In the genomic region with DNA sequence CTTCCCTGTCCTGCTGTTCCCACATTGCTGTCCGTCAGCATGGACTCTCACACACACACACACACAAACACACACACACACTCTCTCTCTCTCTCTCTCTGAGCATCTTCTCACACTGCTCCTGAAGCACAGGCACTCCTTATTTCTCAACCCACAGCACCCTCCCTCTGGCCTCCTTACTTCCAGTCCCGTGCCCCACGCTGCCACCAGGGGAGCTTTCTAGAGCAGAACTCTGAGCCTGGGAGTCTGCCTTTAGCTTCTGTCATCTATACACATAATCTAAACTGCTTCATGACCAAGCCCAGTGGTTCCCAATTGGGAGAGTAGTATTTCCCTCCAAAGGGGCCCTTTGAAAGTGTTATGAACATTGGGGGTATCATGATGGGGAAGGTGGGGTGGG, we compare ENCODE assay signal across 10 cellular contexts. TPM values are rescaled to one million over a fixed set of nuclear protein-coding genes. Genes with fewer than 3 reads are reported as not detected.
DNase-seq lines count a peak whose midpoint lies in the region; ATAC-seq and TF ChIP-seq lines count a peak whose summit lies in the region.
"Had no signal": no experiment of that assay in that cellular context is flagged by ENCODE, and none has a peak within 500 bp of the region (broad histone marks: within the 10 kb centered on the region; RNA-seq: fewer than 3 reads in every experiment).

No MANE protein-coding gene starts in this region.

- H4K5ac ChIP-seq in H9 (ENCODE audit: insufficient read length, low read depth, low read length), result no peak overlapping the region

- no peak overlapping the region for H4K91ac ChIP-seq in H9 (ENCODE audit: insufficient read length, low read depth, low read length)

- no peaks in the 10 kb centered on the region for H3K36me3 ChIP-seq in brain microvascular endothelial cell (replicated peaks)

- H4K8ac ChIP-seq in H9 (replicated peaks; ENCODE audit: insufficient read length, low read depth, low read length), result no peak overlapping the region

- H3K18ac ChIP-seq in H9 (ENCODE audit: insufficient read length, low read depth, low read length), result no peak overlapping the region

- no peaks in the 10 kb centered on the region for H4K20me1 ChIP-seq in H9 (ENCODE audit: control insufficient read depth, insufficient read depth, insufficient read length)

- no peak overlapping the region for H3K56ac ChIP-seq in H9 (ENCODE audit: insufficient read length, low read depth, low read length)

- H2AFZ ChIP-seq in H9 (ENCODE audit: low read length), result no peak overlapping the region

- H3K23me2 ChIP-seq in H9 (ENCODE audit: insufficient read length, low read depth, low read length, poor library complexity, severe bottlenecking), result no peaks in the 10 kb centered on the region

- ATAC-seq in sciatic nerve (peak; percentile 9), GM21367 (IDR thresholded peaks at IDR 0.05; ENCODE audit: unreplicated experiment) (no peak)

- H3K27me3 ChIP-seq in H9 (ENCODE audit: insufficient read depth, low read length) (no peaks in the 10 kb centered on the region), brain microvascular endothelial cell (replicated peaks) (no peaks in the 10 kb centered on the region), dorsolateral prefrontal cortex (no peaks in the 10 kb centered on the region)

- no peak overlapping the region for H3K14ac ChIP-seq in H9 (ENCODE audit: insufficient read depth, low read length)

- no peaks in the 10 kb centered on the region for H3K79me1 ChIP-seq in H9 (ENCODE audit: insufficient read depth, low read depth, low read length, poor library complexity, severe bottlenecking)

- H3K4me1 ChIP-seq in H9 (ENCODE audit: insufficient read depth, low read length), result 0 out of 2 replicates have a peak, but pooled peaks cover 3% of the 10 kb centered on the region

- no peaks in the 10 kb centered on the region for H3K79me2 ChIP-seq in H9 (ENCODE audit: insufficient read depth, low read length)

- H3K4me3 ChIP-seq in brain microvascular endothelial cell (ENCODE audit: low read depth, low read length) (no peak overlapping the region), dorsolateral prefrontal cortex (no peak overlapping the region)

- H3K9me3 ChIP-seq in H9 (ENCODE audit: control insufficient read depth, low read depth, low read length), result no peaks in the 10 kb centered on the region

- no peak overlapping the region for H3K4ac ChIP-seq in H9 (ENCODE audit: low read depth, low read length)

- no peak overlapping the region for H2BK15ac ChIP-seq in H9 (ENCODE audit: low read depth, low read length)

- no CpG with 5 or more reads among the region's 3 CpGs for WGBS in H9 (ENCODE audit: extremely low coverage, insufficient read length, low lambda C conversion rate)

- no peak overlapping the region for H3K4me2 ChIP-seq in H9 (ENCODE audit: insufficient read depth, insufficient read length, low read length)

- H3K23ac ChIP-seq in H9 (ENCODE audit: insufficient read length, low read depth, low read length), result no peak overlapping the region

- H3K27ac Mint-ChIP-seq in H9, result peak overlapping the region in 1 of 3 experiments; percentile 10; a peak in 2 of 7 replicates
- H3K27ac Mint-ChIP-seq in T-helper 1 cell treated with Interleukin-12 subunit alpha and Interleukin-12 subunit beta and Interleukin-4 antibody, amounts not matched to agents 30 μg/mL and 1 μg/mL, for 36 hours, result peak overlapping the region; percentile 83

- H3K9me3 Mint-ChIP-seq in H9, result no peaks in the 10 kb centered on the region
- H3K9me3 Mint-ChIP-seq in T-helper 1 cell treated with Interleukin-12 subunit alpha and Interleukin-12 subunit beta and Interleukin-4 antibody, amounts not matched to agents 30 μg/mL and 1 μg/mL, for 36 hours, result no peaks in the 10 kb centered on the region

- H3K4me1 Mint-ChIP-seq in H9, result peaks cover 15 to 20% of the 10 kb centered on the region in 2 experiments
- peaks cover 68% of the 10 kb centered on the region for H3K4me1 Mint-ChIP-seq in T-helper 1 cell treated with Interleukin-12 subunit alpha and Interleukin-12 subunit beta and Interleukin-4 antibody, amounts not matched to agents 30 μg/mL and 1 μg/mL, for 36 hours (ENCODE audit: low read depth)

- H3K36me3 Mint-ChIP-seq in H9 (ENCODE audit: insufficient read depth in 1 of 3, low read depth in 3 of 3), result peaks cover 0 to 10% (median 8%) of the 10 kb centered on the region in 3 experiments; a peak in 5 of 7 replicates
- H3K36me3 Mint-ChIP-seq in T-helper 1 cell treated with Interleukin-12 subunit alpha and Interleukin-12 subunit beta and Interleukin-4 antibody, amounts not matched to agents 30 μg/mL and 1 μg/mL, for 36 hours (ENCODE audit: low read depth), result peaks cover 38% of the 10 kb centered on the region

- H2BK20ac ChIP-seq in H9 (ENCODE audit: low read depth, low read length, poor library complexity, severe bottlenecking), result no peak overlapping the region

- no peak overlapping the region for H3K27ac ChIP-seq in H9 (ENCODE audit: insufficient read length, low read depth, low read length)
- H3K27ac ChIP-seq in brain microvascular endothelial cell, result no peak overlapping the region
- H3K27ac ChIP-seq in dorsolateral prefrontal cortex, result no peak overlapping the region

- no peaks in the 10 kb centered on the region; the same call in 1 of the 2 replicates for H3K27me3 Mint-ChIP-seq in H9 (ENCODE audit: low read depth)
- H3K27me3 Mint-ChIP-seq in T-helper 1 cell treated with Interleukin-12 subunit alpha and Interleukin-12 subunit beta and Interleukin-4 antibody, amounts not matched to agents 30 μg/mL and 1 μg/mL, for 36 hours (ENCODE audit: low read depth), result no peaks in the 10 kb centered on the region

- DNase-seq in H9 (no peak), brain microvascular endothelial cell (no peak), sciatic nerve (ENCODE audit: low spot score) (no peak), germinal center (ENCODE audit: low spot score) (no peak), dorsolateral prefrontal cortex (no peak)
- DNase-seq: MV-4-11, NCI-H82, T1000 had no signal

- H2BK12ac ChIP-seq in H9 (ENCODE audit: insufficient read length, low read depth, low read length), result no peak overlapping the region

- no peak overlapping the region for H2BK120ac ChIP-seq in H9 (ENCODE audit: low read depth, low read length, poor library complexity, severe bottlenecking)

- TF ChIP-seq CTCF in H9 (conservative IDR thresholded peaks at IDR 0.05) (peak; percentile 40; the same call in 2 of the 3 replicates), brain microvascular endothelial cell (IDR thresholded peaks at IDR 0.05; ENCODE audit: low read depth, low read length, missing control alignments) (peak; percentile 38), dorsolateral prefrontal cortex (IDR thresholded peaks at IDR 0.05 in 54 of 56, conservative IDR thresholded peaks at IDR 0.05 in 2 of 56; ENCODE audit: low read depth in 1 of 56, partially characterized antibody in 56 of 56) (no peak)

- in situ Hi-C loops in brain microvascular endothelial cell (cut with HindIII; ENCODE audit: low pct_ligation_motif_present, low sequenced_read_pairs), result no loop called here

- no peak overlapping the region for H3K4me3 Mint-ChIP-seq in H9
- peak overlapping the region; percentile 50 for H3K4me3 Mint-ChIP-seq in T-helper 1 cell treated with Interleukin-12 subunit alpha and Interleukin-12 subunit beta and Interleukin-4 antibody, amounts not matched to agents 30 μg/mL and 1 μg/mL, for 36 hours

- intact Hi-C loops in sciatic nerve (cut with DNase I) (no loop called here), dorsolateral prefrontal cortex (cut with DNase I) (no loop called here)

- no peak overlapping the region for H2AK5ac ChIP-seq in H9 (ENCODE audit: insufficient read length, low read length)

- H3K9ac ChIP-seq in H9 (ENCODE audit: extremely low read depth, insufficient read length, low read length), result no peak overlapping the region

- H3T11ph ChIP-seq in H9 (ENCODE audit: low read length), result no peak overlapping the region

- no peak overlapping the region for H2BK5ac ChIP-seq in H9 (ENCODE audit: insufficient read length, low read length)

RNA-seq across cellular contexts. Expression of a gene that starts 29.1 kb away (rescaled TPM):
- total RNA-seq in H9 (2021), result 4.8 and 5.0 TPM in 2 replicates
- total RNA-seq in sciatic nerve, result 36.2 TPM
- total RNA-seq in dorsolateral prefrontal cortex, result 10 to 100 TPM; 19.3 to 43.8 (median 30.8) TPM

Comparison
In these comparisons a context has a peak if more than half of its experiments do, and no peak if none do; other contexts are left out.
1. CTCF ChIP-seq: peak in H9 (single experiment) and brain microvascular endothelial cell (single experiment); none in dorsolateral prefrontal cortex (0 of 56).